17 cellular contexts compared by ENCODE assay signal in genomic region chr15:82530006-82530405, GRCh38.
"Had no signal": no experiment of that assay in that cellular context is flagged by ENCODE, and none has a peak within 500 bp of the region (broad histone marks: within the 10 kb centered on the region; RNA-seq: fewer than 3 reads in every experiment).

No MANE protein-coding gene starts in this region.

- H3K27me3 ChIP-seq: breast epithelium, esophagus muscularis mucosa, foreskin keratinocyte, heart left ventricle, pancreas, stomach, thyroid gland, upper lobe of right lung had no signal

- H3K4me3 Mint-ChIP-seq: activated T-helper 1 cell treated with anti-CD3 and anti-CD28 coated beads, Interleukin-12 subunit alpha, Interleukin-12 subunit beta, Interleukin-2, Interleukin-4 antibody, amounts not matched to agents 30 ng/mL and 10 ng/mL and 1 ng/mL, durations not matched to agents 14 hours and 24 hours and 36 hours had no signal

- DNase-seq: activated CD4-positive, CD25-positive, alpha-beta regulatory T cell; hypothalamus had no signal

- H3K27me3 Mint-ChIP-seq: activated CD4-positive, alpha-beta T cell treated with anti-CD3 and anti-CD28 coated beads for 36 hours; stimulated activated naive B cell treated with anti-CD40 and anti-IgM and Interleukin-4, amounts not matched to agents 10 μg/mL and 1 μg/mL and 100 μg/mL, for 72 hours had no signal

- H3K36me3 ChIP-seq: breast epithelium had no signal

- H3K9me3 Mint-ChIP-seq: activated naive CD4-positive, alpha-beta T cell treated with anti-CD3 and anti-CD28 coated beads, Interleukin-2, amount 50 U/mL, for 72 hours; activated T-helper 1 cell treated with anti-CD3 and anti-CD28 coated beads, Interleukin-12 subunit alpha, Interleukin-12 subunit beta, Interleukin-2, Interleukin-4 antibody, amounts not matched to agents 30 ng/mL and 10 ng/mL and 1 ng/mL, durations not matched to agents 14 hours and 24 hours and 36 hours; immature natural killer cell; T-helper 2 cell treated with Interferon-gamma antibody and Interleukin-4, amounts not matched to agents 5 μg/mL and 100 μg/mL, for 36 hours had no signal

- H3K4me3 ChIP-seq: mucosa of descending colon, thyroid gland had no signal
